ENCODE assay signal across 11 cellular contexts in the genomic region with DNA sequence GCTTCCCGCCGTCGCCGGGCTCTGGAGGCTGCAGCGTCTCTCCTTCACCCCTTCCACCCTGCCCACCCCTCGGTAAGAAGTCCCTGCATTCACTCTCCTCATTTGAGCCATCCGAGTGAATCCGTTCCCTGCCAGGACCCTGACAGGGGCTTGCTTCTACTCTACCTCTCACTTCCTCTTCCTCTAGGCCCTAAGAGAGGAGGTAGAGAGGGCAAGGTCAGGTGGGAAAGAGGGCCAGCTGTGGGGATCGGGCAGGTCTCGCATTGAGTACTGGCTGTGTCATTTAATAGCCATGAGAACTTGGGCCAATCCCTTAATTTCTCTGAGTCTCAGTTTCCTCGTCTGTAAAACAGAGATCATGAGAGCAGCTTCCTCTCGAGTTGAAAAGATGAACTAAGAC.
DNase-seq lines count a peak whose midpoint lies in the region; ATAC-seq and TF ChIP-seq lines count a peak whose summit lies in the region.
"Had no signal": no experiment of that assay in that cellular context is flagged by ENCODE, and none has a peak within 500 bp of the region (broad histone marks: within the 10 kb centered on the region; RNA-seq: fewer than 3 reads in every experiment).

No MANE protein-coding gene starts in this region.

- H3K36me3 Mint-ChIP-seq in activated CD4-positive, alpha-beta T cell treated with anti-CD3 and anti-CD28 coated beads, Interleukin-2, amount 10 ng/mL, durations not matched to agents 24 days and 14 days (ENCODE audit: low read depth): peaks cover 5% of the 10 kb centered on the region
- peaks cover 3% of the 10 kb centered on the region for H3K36me3 Mint-ChIP-seq in T-helper 17 cell (ENCODE audit: low read depth)

- H3K27ac ChIP-seq in neutrophil: peak overlapping the region; percentile 94

- no peaks in the 10 kb centered on the region for H3K27me3 ChIP-seq in neutrophil

- H3K9me3 Mint-ChIP-seq in activated CD4-positive, alpha-beta T cell treated with anti-CD3 and anti-CD28 coated beads, Interleukin-2, amount 10 ng/mL, durations not matched to agents 24 days and 14 days: no peaks in the 10 kb centered on the region

- H3K4me1 Mint-ChIP-seq in activated CD4-positive, alpha-beta T cell treated with anti-CD3 and anti-CD28 coated beads, Interleukin-2, amount 10 ng/mL, durations not matched to agents 24 days and 14 days: peaks cover 63% of the 10 kb centered on the region
- H3K4me1 Mint-ChIP-seq in T-helper 17 cell: peaks cover 48% of the 10 kb centered on the region
- H3K4me1 Mint-ChIP-seq: GM23338 had no signal

- no peak for DNase-seq in activated CD4-positive, alpha-beta T cell treated with anti-CD3 and anti-CD28 coated beads, Interleukin-2, amount 10 ng/mL, durations not matched to agents 24 days and 14 days
- DNase-seq in activated CD4-positive, alpha-beta T cell treated with anti-CD3 and anti-CD28 coated beads, Interleukin-2, amount 50 U/mL, for 48 hours: no peak
- DNase-seq in T-helper 17 cell: no peak
- DNase-seq: ACHN, islet precursor cell had no signal

- H3K27me3 Mint-ChIP-seq in activated CD4-positive, alpha-beta T cell treated with anti-CD3 and anti-CD28 coated beads, Interleukin-2, amount 10 ng/mL, durations not matched to agents 24 days and 14 days: peaks cover 51% of the 10 kb centered on the region
- peaks cover 37% of the 10 kb centered on the region for H3K27me3 Mint-ChIP-seq in T-helper 17 cell

- H3K9me3 ChIP-seq in T-helper 17 cell (ENCODE audit: control insufficient read depth, low read length, poor library complexity, severe bottlenecking) (no peaks in the 10 kb centered on the region), neutrophil (no peaks in the 10 kb centered on the region)

- H3K4me1 ChIP-seq in neutrophil (ENCODE audit: control insufficient read depth in 1 of 2, insufficient read depth in 1 of 2, low read depth in 1 of 2, low read length in 1 of 2): peaks cover 77 to 87% of the 10 kb centered on the region in 2 experiments

- H3K4me3 ChIP-seq in neutrophil (ENCODE audit: low read depth in 1 of 2, low read length in 1 of 2): peak overlapping the region in 1 of 2 experiments; percentile 21
- H3K4me3 ChIP-seq: GM23338 had no signal

- no peak overlapping the region for H3K27ac Mint-ChIP-seq in activated CD4-positive, alpha-beta T cell treated with anti-CD3 and anti-CD28 coated beads, Interleukin-2, amount 10 ng/mL, durations not matched to agents 24 days and 14 days
- no peak overlapping the region for H3K27ac Mint-ChIP-seq in T-helper 17 cell
- H3K27ac Mint-ChIP-seq: GM23338 had no signal

- peak overlapping the region; percentile 58 for H3K4me3 Mint-ChIP-seq in activated CD4-positive, alpha-beta T cell treated with anti-CD3 and anti-CD28 coated beads, Interleukin-2, amount 10 ng/mL, durations not matched to agents 24 days and 14 days
- peak overlapping the region; percentile 76 for H3K4me3 Mint-ChIP-seq in T-helper 17 cell
- H3K4me3 Mint-ChIP-seq: GM23338 had no signal

- intact Hi-C loops in activated CD4-positive, alpha-beta T cell treated with anti-CD3 and anti-CD28 coated beads, Interleukin-2, amount 10 ng/mL, durations not matched to agents 24 days and 14 days (cut with micrococcal nuclease): loop anchor here (1.0 to 5.0 kb wide), 4 partner anchors 9 to 221 kb away; no protein-coding TSS in a partner anchor

- no peaks in the 10 kb centered on the region for H3K36me3 ChIP-seq in neutrophil

- ATAC-seq in GM21529 (IDR thresholded peaks at IDR 0.05; ENCODE audit: unreplicated experiment): peak; percentile 38
- ATAC-seq in T-helper 17 cell: peak; percentile 5
- no peak for ATAC-seq in GM21390 (IDR thresholded peaks at IDR 0.05; ENCODE audit: unreplicated experiment)
- ATAC-seq in GM19397 (IDR thresholded peaks at IDR 0.05; ENCODE audit: unreplicated experiment): no peak
- no peak for ATAC-seq in GM21619 (IDR thresholded peaks at IDR 0.05; ENCODE audit: unreplicated experiment)
- ATAC-seq: GM23338 had no signal

- no peak for TF ChIP-seq CTCF in neutrophil (IDR thresholded peaks at IDR 0.05)

Comparison
In these comparisons a context has a peak if more than half of its experiments do, and no peak if none do; other contexts are left out.
1. ATAC-seq: peak in GM21529 (single experiment) and T-helper 17 cell (single experiment); none in GM21390 (single experiment), GM19397 (single experiment) and GM21619 (single experiment).